ENCODE assay signal across 8 cellular contexts in genomic region chr1:39196244-39197215, GRCh38. TPM values are rescaled to one million over a fixed set of nuclear protein-coding genes. Genes with fewer than 3 reads are reported as not detected.
DNase-seq lines count a peak whose midpoint lies in the region; ATAC-seq, FAIRE-seq and TF ChIP-seq lines count a peak whose summit lies in the region.

No MANE protein-coding gene starts in this region.

- in situ Hi-C loops in HepG2 (cut with HindIII; ENCODE audit: extremely low pct_ligation_motif_present, low pct_unique_long_range_greater_than_20kb) = loop anchor here (5.0 kb wide), 1 partner anchor 56 kb away; no protein-coding TSS in a partner anchor

- TF ChIP-seq CTCF in right lobe of liver (IDR thresholded peaks at IDR 0.05) (no peak), HepG2 (CRISPR knock-in tag; IDR thresholded peaks at IDR 0.05) (no peak), PC-3 (conservative IDR thresholded peaks at IDR 0.05; ENCODE audit: low read depth, low read length) (no peak), upper lobe of right lung (IDR thresholded peaks at IDR 0.05) (no peak)

- H3K9me3 ChIP-seq in right lobe of liver = no peaks in the 10 kb centered on the region
- no peaks in the 10 kb centered on the region for H3K9me3 ChIP-seq in HepG2 (ENCODE audit: low read length)
- H3K9me3 ChIP-seq in PC-3 (ENCODE audit: low read length) = no peaks in the 10 kb centered on the region
- H3K9me3 ChIP-seq in upper lobe of right lung = no peaks in the 10 kb centered on the region

- no peaks in the 10 kb centered on the region for H3K9me2 ChIP-seq in PC-3 (replicated peaks; ENCODE audit: low read length)

- BruUV-seq in HepG2 (replicated peaks; lab: Mats Ljungman, UMichigan) = no TSS peak
- BruUV-seq in PC-3 (replicated peaks; lab: Mats Ljungman, UMichigan) = no TSS peak

- peak in 3 of 4 donors; percentile 7 to 40 (median 37) for ATAC-seq in right lobe of liver
- ATAC-seq in HepG2 = no peak
- ATAC-seq in PC-3 = peak; percentile 44
- peak; percentile 50 for ATAC-seq in upper lobe of right lung

- H3K4me2 ChIP-seq in HepG2 (ENCODE audit: low read depth, low read length) (no peak overlapping the region), PC-3 (ENCODE audit: low read length) (peak overlapping the region; percentile 80)

- CTCF ChIA-PET in HepG2 (lab: Yijun Ruan, JAX; ENCODE audit: low intra/inter-chr PET ratio, low total read pairs) (no interaction called here), PC-3 (lab: Charles Lee) (no interaction called here)

- peaks cover 15% of the 10 kb centered on the region for H3F3A ChIP-seq in PC-3 (ENCODE audit: low read length, unreplicated experiment)

- no peak overlapping the region for H2AFZ ChIP-seq in HepG2 (ENCODE audit: low read length)
- H2AFZ ChIP-seq in PC-3 (ENCODE audit: low read length) = no peak overlapping the region

- H3K4me3 ChIP-seq in right lobe of liver = no peak overlapping the region
- no peak overlapping the region for H3K4me3 ChIP-seq in HepG2 (replicated peaks in 1 of 3; ENCODE audit: insufficient read depth in 1 of 3, low read depth in 2 of 3, low read length in 3 of 3)
- peak overlapping the region; percentile 40; the same call in 1 of the 2 replicates for H3K4me3 ChIP-seq in PC-3 (ENCODE audit: low read length)
- no peak overlapping the region for H3K4me3 ChIP-seq in upper lobe of right lung

- peak overlapping the region in 2 of 3 donors; percentile 16 to 29 for H3K27ac ChIP-seq in right lobe of liver
- H3K27ac ChIP-seq in HepG2 (ENCODE audit: extremely low read length, insufficient read depth, low read length) = no peak overlapping the region
- peak overlapping the region; percentile 65 for H3K27ac ChIP-seq in PC-3 (ENCODE audit: low read length)
- peak overlapping the region; percentile 24 for H3K27ac ChIP-seq in upper lobe of right lung

- H3K27me3 ChIP-seq in right lobe of liver (no peaks in the 10 kb centered on the region), HepG2 (ENCODE audit: control insufficient read depth in 1 of 2, insufficient read depth in 2 of 2, low read length in 2 of 2) (no peaks in the 10 kb centered on the region), PC-3 (ENCODE audit: low read length) (no peaks in the 10 kb centered on the region), upper lobe of right lung (no peaks in the 10 kb centered on the region)

- no peak for TF ChIP-seq EP300 in HepG2 (IDR thresholded peaks at IDR 0.05; ENCODE audit: low read depth in 2 of 2, low read length in 2 of 2)
- TF ChIP-seq EP300 in HepG2 (CRISPR knock-in tag; IDR thresholded peaks at IDR 0.05; ENCODE audit: borderline replicate concordance) = no peak

- H3K36me3 ChIP-seq in right lobe of liver (no peaks in the 10 kb centered on the region), HepG2 (replicated peaks in 1 of 2; ENCODE audit: control insufficient read depth in 1 of 2, insufficient read depth in 2 of 2, low read length in 2 of 2) (no peaks in the 10 kb centered on the region), PC-3 (ENCODE audit: low read depth, low read length) (no peaks in the 10 kb centered on the region), upper lobe of right lung (no peaks in the 10 kb centered on the region)

- no peak for TF ChIP-seq RAD21 in HepG2 (CRISPR knock-in tag; IDR thresholded peaks at IDR 0.05)

- WGBS in right lobe of liver (ENCODE audit: insufficient coverage, low coverage, low lambda C conversion rate, missing lambda C conversion rate) = 61% methylated on average over 6 of the region's 6 CpGs
- WGBS in HepG2 (ENCODE audit: low lambda C conversion rate) = 90% methylated on average over 6 of the region's 6 CpGs

- H4K20me1 ChIP-seq in HepG2 (ENCODE audit: insufficient read depth, low read length) = peaks cover 22% of the 10 kb centered on the region
- H4K20me1 ChIP-seq in PC-3 (ENCODE audit: low read length) = no peaks in the 10 kb centered on the region

- H3K4me1 ChIP-seq in right lobe of liver = peaks cover 0 to 55% (median 20%) of the 10 kb centered on the region in 4 donors
- H3K4me1 ChIP-seq in HepG2 (ENCODE audit: insufficient read depth, low read length) = peaks cover 35% of the 10 kb centered on the region
- H3K4me1 ChIP-seq in PC-3 (ENCODE audit: insufficient read depth, low read length) = peaks cover 50% of the 10 kb centered on the region
- peaks cover 58% of the 10 kb centered on the region for H3K4me1 ChIP-seq in upper lobe of right lung

- intact Hi-C loops in right lobe of liver (cut with DNase I) = loop anchor here in 1 of 2 donors (10.0 kb wide), 1 partner anchor 58 kb away; no protein-coding TSS in a partner anchor
- intact Hi-C loops in HepG2 (cut with micrococcal nuclease; ENCODE audit: unreplicated experiment) = no loop called here
- intact Hi-C loops in PC-3 (cut with micrococcal nuclease) = loop anchor here (10.0 kb wide), 1 partner anchor 198 kb away; no protein-coding TSS in a partner anchor
- intact Hi-C loops in upper lobe of right lung (cut with DNase I) = loop anchor here (10.0 kb wide), 1 partner anchor 58 kb away; no protein-coding TSS in a partner anchor

- no peak for DNase-seq in right lobe of liver
- no peak for DNase-seq in HepG2 (ENCODE audit: low spot score)
- DNase-seq in PC-3 = peak; percentile 72
- DNase-seq in activated effector memory CD4-positive, alpha-beta T cell treated with Interleukin-2 at 50 U/mL for 16 hours = peak; percentile 59
- DNase-seq in kidney glomerular epithelial cell (lab: John Stamatoyannopoulos, UW) = peak; percentile 66
- no peak for DNase-seq in upper lobe of right lung
- no peak for DNase-seq in DMS79 treated with DMSO at 0.1 percent for 48 hours (lab: John Stamatoyannopoulos, UW)
- DNase-seq in NCI-H446 (lab: John Stamatoyannopoulos, UW) = no peak

- H3K9ac ChIP-seq in HepG2 (ENCODE audit: insufficient read depth, low read depth, low read length) (no peak overlapping the region), PC-3 (ENCODE audit: low read length) (no peak overlapping the region)

- TF ChIP-seq POLR2A in right lobe of liver (IDR thresholded peaks at IDR 0.05) (no peak), HepG2 (IDR thresholded peaks at IDR 0.05; ENCODE audit: insufficient read depth in 1 of 2, low read depth in 2 of 2, low read length in 2 of 2) (no peak)

- no peak for FAIRE-seq in HepG2 (lab: Jason Lieb, UNC)

- POLR2A ChIA-PET in HepG2 (lab: Yijun Ruan, JAX) = no interaction called here
- POLR2A ChIA-PET in PC-3 (lab: Charles Lee; ENCODE audit: unreplicated experiment) = no interaction called here

- H3K79me2 ChIP-seq in HepG2 (ENCODE audit: insufficient read depth, low read length) (peaks cover 3% of the 10 kb centered on the region), PC-3 (ENCODE audit: low read length) (peaks cover 55% of the 10 kb centered on the region)

TF ChIP-seq in HepG2, 621 proteins besides CTCF, POLR2A, EP300 and RAD21 (continues in another document):
- no peak for TF ChIP-seq ZNF883 (CRISPR knock-in tag; IDR thresholded peaks at IDR 0.05; ENCODE audit: not compliant biosample characterization)
- no peak for TF ChIP-seq CENPBD1 (CRISPR knock-in tag; IDR thresholded peaks at IDR 0.05; ENCODE audit: borderline replicate concordance, low read depth)
- TF ChIP-seq ZNF556 (CRISPR knock-in tag; IDR thresholded peaks at IDR 0.05; ENCODE audit: borderline replicate concordance) = no peak
- no peak for TF ChIP-seq ARID2 (CRISPR knock-in tag; IDR thresholded peaks at IDR 0.05; ENCODE audit: borderline replicate concordance)
- no peak for TF ChIP-seq ZNF589 (CRISPR knock-in tag; conservative IDR thresholded peaks at IDR 0.05)
- no peak for TF ChIP-seq ATF2 (CRISPR knock-in tag; IDR thresholded peaks at IDR 0.05)

RNA-seq across cellular contexts. Expression of gene MACF1, which starts 8.0 kb away (rescaled TPM):
- total RNA-seq in right lobe of liver (100 to 1,000 TPM in 3 of 6 experiments, 10 to 100 TPM in 3; 78.4 to 141 (median 100) TPM), HepG2 (2016; rRNA removed; fragmentation: Illumina TruSeq; extraction: Trizol) (56.7 and 65.4 TPM in 2 replicates), PC-3 (2014; rRNA removed) (103 and 146 TPM in 2 replicates), upper lobe of right lung (814 TPM)
- 7.8 and 9.7 TPM in 2 replicates for total RNA-seq in HepG2 (2016; cell fraction: cytosol; rRNA removed; fragmentation: Illumina TruSeq; extraction: Trizol; ENCODE audit: low read depth)
- 50.3 and 61.9 TPM in 2 replicates for total RNA-seq in HepG2 (2016; cell fraction: insoluble cytoplasmic fraction; rRNA removed; fragmentation: Illumina TruSeq; extraction: Trizol)
- 18.5 and 20.3 TPM in 2 replicates for total RNA-seq in HepG2 (2016; cell fraction: membrane; rRNA removed; fragmentation: Illumina TruSeq; extraction: Trizol)
- 147 and 164 TPM in 2 replicates for total RNA-seq in HepG2 (2016; cell fraction: nucleus; rRNA removed; fragmentation: Illumina TruSeq; extraction: Trizol)
- polyA plus RNA-seq in HepG2 (2011; rRNA removed) = 36.5 and 36.7 TPM in 2 replicates
- 13.0 and 16.2 TPM in 2 replicates for polyA plus RNA-seq in HepG2 (2011; cell fraction: cytosol; rRNA removed)
- 98.0 and 102 TPM in 2 replicates for polyA plus RNA-seq in HepG2 (2011; cell fraction: nucleus; rRNA removed)
- polyA plus RNA-seq in HepG2 (2012) = 38.1 and 55.9 TPM in 2 replicates
- 3.1 and 3.3 TPM in 2 replicates for polyA plus RNA-seq in HepG2 (2016; cell fraction: cytosol; fragmentation: Illumina TruSeq; extraction: Trizol; ENCODE audit: low read depth)
- polyA plus RNA-seq in HepG2 (2016; cell fraction: insoluble cytoplasmic fraction; fragmentation: Illumina TruSeq; extraction: Trizol; ENCODE audit: low read depth) = 34.7 and 37.3 TPM in 2 replicates
- polyA plus RNA-seq in HepG2 (2016; cell fraction: membrane; fragmentation: Illumina TruSeq; extraction: Trizol; ENCODE audit: low read depth) = 5.3 and 6.9 TPM in 2 replicates
- polyA plus RNA-seq in HepG2 (2016; cell fraction: nucleus; fragmentation: Illumina TruSeq; extraction: Trizol; ENCODE audit: insufficient read depth, low read depth) = 102 and 117 TPM in 2 replicates
- polyA minus RNA-seq in HepG2 (2011; rRNA and poly(A)+ RNA removed; ENCODE audit: low replicate concordance) = 97.4 and 114 TPM in 2 replicates
- polyA minus RNA-seq in HepG2 (2011; cell fraction: cytosol; rRNA and poly(A)+ RNA removed) = 48.6 TPM in 2 replicates
- 406 and 470 TPM in 2 replicates for polyA minus RNA-seq in HepG2 (2011; cell fraction: nucleus; rRNA and poly(A)+ RNA removed)

Comparison
In these comparisons a context has a peak if more than half of its experiments do, and no peak if none do; other contexts are left out.
1. DNase-seq: peak in PC-3 (single experiment), activated effector memory CD4-positive, alpha-beta T cell treated with Interleukin-2 at 50 U/mL for 16 hours (single experiment) and kidney glomerular epithelial cell (single experiment); none in right lobe of liver (0 of 3), HepG2 (single experiment), upper lobe of right lung (single experiment), DMS79 treated with DMSO at 0.1 percent for 48 hours (single experiment) and NCI-H446 (0 of 2).